Comparison of ENCODE assay signal across 8 cellular contexts in the genomic region with DNA sequence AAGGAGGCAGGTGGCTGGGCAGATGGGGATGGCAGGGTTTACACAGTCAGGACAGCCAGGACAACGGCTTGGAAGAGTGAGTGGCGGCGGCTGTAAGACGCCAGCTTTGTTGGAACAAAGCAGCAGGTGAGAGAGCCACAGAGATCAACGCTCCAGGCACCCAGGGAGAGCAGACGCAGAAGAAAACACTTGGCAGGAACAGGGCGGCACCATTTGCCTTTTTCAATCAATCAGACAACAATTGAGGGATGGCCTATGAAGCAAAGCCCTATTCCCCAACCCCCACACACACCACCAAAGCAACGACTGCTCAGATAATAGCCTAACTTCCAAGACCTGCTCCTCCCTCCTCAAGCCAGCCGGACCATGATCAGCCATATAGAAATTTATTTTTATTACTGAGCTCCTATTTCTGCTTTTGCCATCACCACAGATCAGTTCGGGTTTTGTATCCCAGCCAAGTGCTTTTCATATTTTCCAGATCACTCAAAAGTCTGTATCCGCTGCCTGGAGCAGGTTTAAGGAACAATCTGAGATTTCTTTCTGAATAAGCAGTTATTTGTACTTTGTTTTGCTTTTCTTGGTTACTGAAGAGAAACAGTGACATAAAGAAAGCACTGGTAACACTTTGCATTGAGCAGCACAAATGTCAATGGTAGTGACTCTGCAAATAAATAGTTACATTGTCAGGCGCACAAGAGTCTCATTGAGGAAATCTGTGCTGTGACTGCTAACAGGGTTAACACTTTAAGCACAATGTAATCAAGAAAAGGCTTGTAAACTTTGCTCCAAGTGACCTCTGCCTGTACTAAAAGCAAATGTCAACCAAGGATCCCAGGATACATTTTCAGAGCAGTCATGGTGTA.
DNase-seq lines count a peak whose midpoint lies in the region; ATAC-seq and TF ChIP-seq lines count a peak whose summit lies in the region.

No MANE protein-coding gene starts in this region.

- H3K9ac ChIP-seq in HUES48 (ENCODE audit: low read depth, low read length) = peak overlapping the region; percentile 5; the same call in 1 of the 2 replicates

- 33 to 45% (median 35%) methylated on average over 12 of the region's 12 CpGs for WGBS in heart left ventricle, 4 donors

- POLR2A ChIA-PET in OCI-LY7 (lab: Charles Lee) = no interaction called here

- CTCF ChIA-PET in OCI-LY7 (lab: Charles Lee; ENCODE audit: unreplicated experiment) = interaction anchor here (0.6 kb wide), 1 partner anchor 1224 kb away, joined by 4 read pairs; no protein-coding TSS in a partner anchor

- peak overlapping the region; percentile 81 for H3K27ac ChIP-seq in HUES48 (ENCODE audit: low read depth, low read length)
- peak overlapping the region in 3 of 12 donors; percentile 29 to 77 (median 31) for H3K27ac ChIP-seq in heart left ventricle
- peak overlapping the region in 13 of 21 experiments; percentile 12 to 76 (median 49) for H3K27ac ChIP-seq in skin epidermis
- H3K27ac ChIP-seq in OCI-LY7 (ENCODE audit: low read depth, low read length, poor library complexity, severe bottlenecking) = no peak overlapping the region

- DNase-seq in SHP77 treated with DMSO at 0.1 percent for 48 hours (lab: John Stamatoyannopoulos, UW) (peak; percentile 79), heart left ventricle (no peak), OCI-LY7 (ENCODE audit: low spot score) (no peak)

- no peak overlapping the region for H2AFZ ChIP-seq in OCI-LY7 (ENCODE audit: low read length)

- ATAC-seq in heart left ventricle = peak; percentile 43 to 75 (median 54)
- no peak for ATAC-seq in HG02623 (IDR thresholded peaks at IDR 0.05; ENCODE audit: unreplicated experiment)
- ATAC-seq in HG03442 (IDR thresholded peaks at IDR 0.05; ENCODE audit: unreplicated experiment) = no peak
- no peak for ATAC-seq in HG03045 (IDR thresholded peaks at IDR 0.05; ENCODE audit: unreplicated experiment)

- no TSS peak for BruUV-seq in OCI-LY7 (replicated peaks; lab: Mats Ljungman, UMichigan)

- H3K4me1 ChIP-seq in HUES48 (ENCODE audit: control insufficient read depth, insufficient read depth, low read length) (peaks cover 24% of the 10 kb centered on the region), heart left ventricle (peaks cover 0 to 42% (median 0%) of the 10 kb centered on the region in 12 donors), OCI-LY7 (ENCODE audit: insufficient read depth, low read length, poor library complexity, severe bottlenecking) (no peaks in the 10 kb centered on the region)

- TF ChIP-seq POLR2A in heart left ventricle (IDR thresholded peaks at IDR 0.05) = no peak

- H3K4me3 ChIP-seq in HUES48 (ENCODE audit: low read depth, low read length) = no peak overlapping the region
- H3K4me3 ChIP-seq in heart left ventricle = no peak overlapping the region
- no peak overlapping the region for H3K4me3 ChIP-seq in skin epidermis
- no peak overlapping the region for H3K4me3 ChIP-seq in OCI-LY7 (ENCODE audit: low read depth, low read length, poor library complexity, severe bottlenecking)

- TF ChIP-seq CTCF in heart left ventricle (IDR thresholded peaks at IDR 0.05) (no peak), OCI-LY7 (conservative IDR thresholded peaks at IDR 0.05; ENCODE audit: low read length) (no peak)

- H3K36me3 ChIP-seq in HUES48 (ENCODE audit: control insufficient read depth, insufficient read depth, low read length) = no peaks in the 10 kb centered on the region
- H3K36me3 ChIP-seq in heart left ventricle = no peaks in the 10 kb centered on the region
- H3K36me3 ChIP-seq in OCI-LY7 (ENCODE audit: insufficient read depth, low read length) = no peaks in the 10 kb centered on the region

- H3K9me3 ChIP-seq in HUES48 (ENCODE audit: control insufficient read depth, insufficient read depth, low read length) (no peaks in the 10 kb centered on the region), heart left ventricle (peaks cover 0 to 7% (median 0%) of the 10 kb centered on the region in 12 donors), OCI-LY7 (ENCODE audit: low read length) (no peaks in the 10 kb centered on the region)

- H3K79me2 ChIP-seq in OCI-LY7 (ENCODE audit: insufficient read depth, low read depth, low read length) = no peaks in the 10 kb centered on the region

- H4K20me1 ChIP-seq in OCI-LY7 (ENCODE audit: insufficient read depth, low read length) = no peaks in the 10 kb centered on the region

- intact Hi-C loops in heart left ventricle (cut with DNase I) = no loop called here
- intact Hi-C loops in OCI-LY7 (cut with micrococcal nuclease; ENCODE audit: unreplicated experiment) = no loop called here

- H3K9me2 ChIP-seq in OCI-LY7 (ENCODE audit: insufficient read depth, low read length) = no peaks in the 10 kb centered on the region

- no peak overlapping the region for H3K4me2 ChIP-seq in OCI-LY7 (ENCODE audit: low read length)

- no peaks in the 10 kb centered on the region for H3K27me3 ChIP-seq in HUES48 (ENCODE audit: control insufficient read depth, insufficient read depth, low read length)
- H3K27me3 ChIP-seq in heart left ventricle = peaks cover 0 to 7% (median 0%) of the 10 kb centered on the region in 9 donors

Comparison
In these comparisons a context has a peak if more than half of its experiments do, and no peak if none do; other contexts are left out.
1. ATAC-seq: peak in heart left ventricle (4 of 4); none in HG02623 (single experiment), HG03442 (single experiment) and HG03045 (single experiment).